In the genomic region with DNA sequence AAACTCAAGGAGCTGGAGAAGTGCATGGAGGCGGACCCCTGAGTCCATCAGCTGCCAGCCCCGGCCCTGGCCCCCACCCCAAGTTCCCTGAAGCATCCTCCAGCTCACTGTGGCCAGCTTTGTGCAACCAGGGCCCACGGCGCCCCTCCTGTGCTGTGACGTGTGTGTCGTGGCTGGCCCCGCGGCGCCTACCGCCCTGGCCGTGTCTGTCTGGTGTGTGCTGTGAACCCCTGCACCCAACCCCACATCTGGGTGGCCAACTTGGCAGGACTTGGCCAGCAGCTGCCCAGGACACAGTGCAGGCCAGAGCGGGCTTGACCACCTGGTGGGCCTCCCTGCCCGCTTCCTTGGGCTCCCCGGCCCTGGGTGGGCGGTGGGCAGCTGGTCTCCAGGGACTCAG, we compare ENCODE assay signal across 10 cellular contexts.
"Had no signal": no experiment of that assay in that cellular context is flagged by ENCODE, and none has a peak within 500 bp of the region (broad histone marks: within the 10 kb centered on the region; RNA-seq: fewer than 3 reads in every experiment).

No MANE protein-coding gene starts in this region.

- H3K4me3 Mint-ChIP-seq: HFFc6 had no signal

- H3K27ac ChIP-seq: GM23248, HL-60 had no signal

- H3K9me3 Mint-ChIP-seq: HFFc6 had no signal

- H3K4me3 ChIP-seq: GM23248, HAP-1, K562 had no signal

- H3K9ac ChIP-seq: GM23248 had no signal

- H3K9me3 ChIP-seq: HAP-1 had no signal

- H2AFZ ChIP-seq: GM23248 had no signal

- H3K27ac Mint-ChIP-seq: HFFc6 had no signal

- ATAC-seq: HCT116, K562 had no signal

- DNase-seq: GM23248, GOT3, H7, HFFc6, IMR-90, KG1 had no signal
